30 cellular contexts compared by ENCODE assay signal in the genomic region with DNA sequence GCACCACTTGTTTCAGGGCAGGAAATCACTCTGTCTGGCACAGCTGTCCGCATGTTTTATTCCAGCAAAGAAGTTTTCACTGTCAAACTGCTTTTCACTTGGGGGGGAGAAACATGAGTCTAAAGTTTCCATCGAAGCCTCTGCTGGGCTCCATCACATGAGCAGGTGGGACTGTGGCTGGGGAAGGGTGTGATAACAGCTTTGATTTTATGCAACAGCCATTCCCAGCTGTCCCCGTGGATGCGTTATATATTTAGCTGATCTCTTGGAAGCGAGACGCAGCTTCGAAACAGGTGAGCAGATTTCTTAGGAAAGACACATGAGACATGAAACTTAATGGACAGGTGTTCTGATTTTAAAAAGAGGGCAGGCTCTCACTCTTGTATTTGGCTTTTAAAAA.
"Had no signal": no experiment of that assay in that cellular context is flagged by ENCODE, and none has a peak within 500 bp of the region (broad histone marks: within the 10 kb centered on the region; RNA-seq: fewer than 3 reads in every experiment).

No MANE protein-coding gene starts in this region.

- H3K27me3 Mint-ChIP-seq: activated naive CD8-positive, alpha-beta T cell treated with anti-CD3 and anti-CD28 coated beads for 36 hours; naive B cell had no signal

- ATAC-seq: body of pancreas, left colon had no signal

- H3K9me3 ChIP-seq: adrenal gland, body of pancreas, colonic mucosa, right atrium auricular region, spleen, tibial nerve had no signal

- FAIRE-seq: frontal cortex, kidney, TTC549 had no signal

- H3K36me3 ChIP-seq: adrenal gland, cardiac muscle cell, colonic mucosa, right atrium auricular region, tibial nerve had no signal

- H2AFZ ChIP-seq: parathyroid adenoma had no signal

- H3K9me3 Mint-ChIP-seq: activated naive CD4-positive, alpha-beta T cell treated with anti-CD3 and anti-CD28 coated beads for 36 hours; activated naive CD8-positive, alpha-beta T cell treated with anti-CD3 and anti-CD28 coated beads for 36 hours; naive B cell had no signal

- H3K27me3 ChIP-seq: adrenal gland, body of pancreas, cardiac muscle cell, colonic mucosa, right atrium auricular region, spleen, tibial nerve had no signal

- H3K27ac ChIP-seq: adrenal gland, body of pancreas, cardiac muscle cell, colonic mucosa, parathyroid adenoma, right atrium auricular region, spleen, tibial nerve, VCaP had no signal

- H3K9ac ChIP-seq: parathyroid adenoma had no signal

- H3K36me3 Mint-ChIP-seq: activated naive CD8-positive, alpha-beta T cell treated with anti-CD3 and anti-CD28 coated beads for 36 hours had no signal

- H3K4me3 ChIP-seq: adrenal gland, body of pancreas, cardiac muscle cell, colonic mucosa, right atrium auricular region, spleen, tibial nerve had no signal

- DNase-seq: activated CD4-positive, alpha-beta T cell treated with anti-CD3 and anti-CD28 coated beads for 48 hours; activated CD4-positive, alpha-beta T cell treated with anti-CD3 and anti-CD28 coated beads, Interleukin-2, amount 50 U/mL, for 48 hours; activated CD8-positive, alpha-beta memory T cell treated with anti-CD3 and anti-CD28 coated beads for 24 hours; activated effector memory CD4-positive, alpha-beta T cell treated with anti-CD3 and anti-CD28 coated beads, Interleukin-2, amount 50 U/mL, for 16 hours; activated naive CD4-positive, alpha-beta T cell treated with anti-CD3 and anti-CD28 coated beads for 36 hours; activated naive CD8-positive, alpha-beta T cell treated with anti-CD3 and anti-CD28 coated beads for 36 hours; adrenal gland; aorta; body of pancreas; cerebellar nuclear complex; colonic mucosa; effector memory CD4-positive, alpha-beta T cell; head of caudate nucleus; hippocampal formation; kidney; left colon; mammary epithelial cell; naive B cell; nucleus accumbens; spleen; stimulated activated CD4-positive, alpha-beta T cell treated with anti-CD3 and anti-CD28 coated beads, Interleukin-2, amount 100 ng/mL, for 48 hours; stimulated activated naive CD4-positive, alpha-beta T cell treated with Interleukin-2 at 50 U/mL for 16 hours; T-helper 9 cell had no signal

- H3K4me1 ChIP-seq: colonic mucosa, tibial nerve had no signal

- H3K4me1 Mint-ChIP-seq: activated naive CD8-positive, alpha-beta T cell treated with anti-CD3 and anti-CD28 coated beads for 36 hours had no signal

- H3K4me3 Mint-ChIP-seq: activated naive CD4-positive, alpha-beta T cell treated with anti-CD3 and anti-CD28 coated beads for 36 hours; activated naive CD8-positive, alpha-beta T cell treated with anti-CD3 and anti-CD28 coated beads for 36 hours; naive B cell had no signal

- H3K27ac Mint-ChIP-seq: activated naive CD4-positive, alpha-beta T cell treated with anti-CD3 and anti-CD28 coated beads for 36 hours; activated naive CD8-positive, alpha-beta T cell treated with anti-CD3 and anti-CD28 coated beads for 36 hours had no signal
